Comparison of ENCODE assay signal across 34 cellular contexts in genomic region chr4:158799013-158799770, GRCh38. TPM values are rescaled to one million over a fixed set of nuclear protein-coding genes. Genes with fewer than 3 reads are reported as not detected.
DNase-seq lines count a peak whose midpoint lies in the region; ATAC-seq, FAIRE-seq and TF ChIP-seq lines count a peak whose summit lies in the region.
"Had no signal": no experiment of that assay in that cellular context is flagged by ENCODE, and none has a peak within 500 bp of the region (broad histone marks: within the 10 kb centered on the region; RNA-seq: fewer than 3 reads in every experiment).

No MANE protein-coding gene starts in this region.

- no peak overlapping the region for H3K14ac ChIP-seq in IMR-90 (replicated peaks; ENCODE audit: low read depth, low read length)

- H3K36me3 ChIP-seq in IMR-90 (ENCODE audit: control insufficient read depth, insufficient read depth, low read length): no peaks in the 10 kb centered on the region
- H3K36me3 ChIP-seq in kidney (ENCODE audit: control insufficient read depth in 1 of 2, insufficient read depth in 2 of 2, low read length in 2 of 2): no peaks in the 10 kb centered on the region
- H3K36me3 ChIP-seq: colonic mucosa, right atrium auricular region, thoracic aorta, uterus, WERI-Rb-1 had no signal

- TF ChIP-seq RAD21 in IMR-90 (IDR thresholded peaks at IDR 0.05; ENCODE audit: low read length): no peak

- H3K23ac ChIP-seq in IMR-90 (ENCODE audit: low read depth, low read length): 0 out of 2 replicates have a peak overlapping the region, but pooled peaks have one; percentile 17

- H3K27me3 ChIP-seq in IMR-90 (ENCODE audit: control insufficient read depth, insufficient read depth, low read length): no peaks in the 10 kb centered on the region
- H3K27me3 ChIP-seq: colonic mucosa, right atrium auricular region, uterus had no signal

- H2AFZ ChIP-seq in IMR-90 (replicated peaks; ENCODE audit: low read length, poor library complexity): no peak overlapping the region
- H2AFZ ChIP-seq: PC-9 had no signal

- TF ChIP-seq POLR2A in IMR-90 (IDR thresholded peaks at IDR 0.05; ENCODE audit: low read depth, low read length): no peak
- TF ChIP-seq POLR2A in lower leg skin (IDR thresholded peaks at IDR 0.05): no peak
- no peak for TF ChIP-seq POLR2A in H54 (IDR thresholded peaks at IDR 0.05; ENCODE audit: low read depth, low read length)

- no peak overlapping the region for H3K56ac ChIP-seq in IMR-90 (ENCODE audit: extremely low read depth, insufficient read depth, low read length)

- no peak overlapping the region for H4K91ac ChIP-seq in IMR-90 (ENCODE audit: insufficient read depth, low read depth, low read length)

- no peak overlapping the region for H3K4ac ChIP-seq in IMR-90 (ENCODE audit: low read depth, low read length)

- peaks cover 12% of the 10 kb centered on the region for H3K9me1 ChIP-seq in IMR-90 (ENCODE audit: insufficient read depth, low read length)

- DNase-seq in Caki2 (ENCODE audit: low read depth) (peak; percentile 56), IMR-90 (no peak), kidney (no peak), mucosa of gallbladder (ENCODE audit: low spot score) (peak; percentile 59), NCI-H2081 treated with DMSO at 0.1 percent for 48 hours (lab: John Stamatoyannopoulos, UW) (no peak), lower leg skin (ENCODE audit: low spot score in 2 of 2) (no peak), H54 (ENCODE audit: insufficient read length, low spot score) (no peak)
- no peak for DNase-seq in effector CD4-positive, alpha-beta T cell
- DNase-seq: activated CD4-positive, alpha-beta T cell treated with anti-CD3 and anti-CD28 coated beads for 4 hours; activated naive CD8-positive, alpha-beta T cell treated with anti-CD3 and anti-CD28 coated beads for 36 hours; AML-193; aorta; CD4-positive, CD25-positive, alpha-beta regulatory T cell; colonic mucosa; DND-41; effector CD8-positive, alpha-beta T cell; GF-D8; Kasumi-1; NCI-H1417 treated with DMSO at 0.1 percent for 48 hours; NCI-H2029 treated with DMSO at 0.1 percent for 48 hours; NCI-H226; NCI-H526 treated with DMSO at 0.1 percent for 48 hours; PC-9; Right ventricle myocardium superior; stimulated activated naive CD4-positive, alpha-beta T cell; uterus; WERI-Rb-1 had no signal

- H2AK5ac ChIP-seq in IMR-90 (ENCODE audit: low read depth, low read length): no peak overlapping the region

- H3K27ac ChIP-seq in IMR-90 (ENCODE audit: insufficient read depth, low read length): no peak overlapping the region
- peak overlapping the region; percentile 15 to 87 for H3K27ac ChIP-seq in kidney (ENCODE audit: low read depth in 2 of 2, low read length in 2 of 2)
- H3K27ac ChIP-seq: A549, colonic mucosa, PC-9, right atrium auricular region, thoracic aorta, uterus, WERI-Rb-1 had no signal

- POLR2A ChIA-PET in IMR-90 (lab: Charles Lee; ENCODE audit: unreplicated experiment): no interaction called here

- H4K20me1 ChIP-seq in IMR-90 (ENCODE audit: insufficient read depth, low read length): peaks cover 9% of the 10 kb centered on the region; the same call in 1 of the 2 replicates

- H3K9me3 ChIP-seq in IMR-90 (ENCODE audit: control insufficient read depth, insufficient read depth, low read length): no peaks in the 10 kb centered on the region
- H3K9me3 ChIP-seq in kidney (ENCODE audit: control insufficient read depth in 1 of 2, low read length in 2 of 2): no peaks in the 10 kb centered on the region
- H3K9me3 ChIP-seq: A549, colonic mucosa, right atrium auricular region, thoracic aorta, uterus had no signal

- no peak overlapping the region for H3K4me2 ChIP-seq in IMR-90 (ENCODE audit: low read depth, low read length)
- H3K4me2 ChIP-seq: A549, PC-9 had no signal

- in situ Hi-C loops in Caki2 (cut with HindIII; ENCODE audit: low pct_unique_long_range_greater_than_20kb, low sequenced_read_pairs): no loop called here
- in situ Hi-C loops in IMR-90 (cut with MboI; ENCODE audit: low sequenced_read_pairs): no loop called here

- no peak overlapping the region for H2BK5ac ChIP-seq in IMR-90 (ENCODE audit: low read depth, low read length, poor library complexity, severe bottlenecking)

- intact Hi-C loops in IMR-90 (cut with micrococcal nuclease): no loop called here
- intact Hi-C loops in kidney (cut with DNase I): no loop called here
- intact Hi-C loops in lower leg skin (cut with DNase I; ENCODE audit: low total_unique reads): no loop called here

- H2BK20ac ChIP-seq in IMR-90 (ENCODE audit: low read depth, low read length): no peak overlapping the region

- no peak overlapping the region for H4K5ac ChIP-seq in IMR-90 (ENCODE audit: low read depth, low read length)

- no peak for ATAC-seq in IMR-90 (ENCODE audit: low read depth)
- ATAC-seq: A549 had no signal

- H3K18ac ChIP-seq in IMR-90 (ENCODE audit: low read depth, low read length): no peak overlapping the region

- H4K8ac ChIP-seq in IMR-90 (ENCODE audit: low read depth in 2 of 2, low read length in 2 of 2): no peak overlapping the region

- TF ChIP-seq CTCF in IMR-90 (conservative IDR thresholded peaks at IDR 0.05; ENCODE audit: low read depth, low read length) (no peak), kidney (IDR thresholded peaks at IDR 0.05; ENCODE audit: borderline replicate concordance, extremely low read depth, insufficient read depth) (no peak), lower leg skin (IDR thresholded peaks at IDR 0.05) (no peak)

- peaks cover 31 to 59% of the 10 kb centered on the region in 2 experiments for H3K79me1 ChIP-seq in IMR-90 (ENCODE audit: low read depth in 1 of 2, low read length in 2 of 2)

- H3K4me1 ChIP-seq in IMR-90 (ENCODE audit: control insufficient read depth, insufficient read depth, low read length): peaks cover 7% of the 10 kb centered on the region
- peaks cover 17 to 56% of the 10 kb centered on the region in 2 donors for H3K4me1 ChIP-seq in kidney (ENCODE audit: control insufficient read depth in 1 of 2, insufficient read depth in 1 of 2, low read depth in 1 of 2, low read length in 2 of 2)
- H3K4me1 ChIP-seq: colonic mucosa, uterus had no signal

- H2BK120ac ChIP-seq in IMR-90 (ENCODE audit: low read depth, low read length): no peak overlapping the region

- H3K4me3 ChIP-seq in IMR-90 (ENCODE audit: insufficient read depth, low read depth, low read length) (no peak overlapping the region), kidney (ENCODE audit: low read length in 2 of 2) (peak overlapping the region; percentile 12 to 29), lower leg skin (ENCODE audit: low read depth, poor library complexity, severe bottlenecking) (no peak overlapping the region)
- H3K4me3 ChIP-seq: A549, colonic mucosa, PC-9, right atrium auricular region, smooth muscle cell, thoracic aorta, uterus had no signal

- CTCF ChIA-PET in IMR-90 (lab: Yijun Ruan, JAX): interaction anchor here (0.7 kb wide), 1 partner anchor 17 kb away, joined by 3 read pairs; no protein-coding TSS in a partner anchor

- H2AK9ac ChIP-seq in IMR-90 (replicated peaks; ENCODE audit: low read depth, low read length, poor library complexity): no peak overlapping the region

- dilution Hi-C loops in IMR-90 (cut with HindIII; ENCODE audit: low sequenced_read_pairs, unreplicated experiment): no loop called here

- H3K9ac ChIP-seq in IMR-90 (ENCODE audit: low read depth, low read length) (no peak overlapping the region), kidney (ENCODE audit: low read length in 2 of 2) (peak overlapping the region in 1 of 2 donors; percentile 43)

- no TSS peak for BruUV-seq in IMR-90 (replicated peaks; lab: Mats Ljungman, UMichigan)

- FAIRE-seq in kidney (lab: Jason Lieb, UNC): no peak
- FAIRE-seq in H54 (lab: Jason Lieb, UNC): no peak
- FAIRE-seq: A549, bronchial epithelial cell, D721Med, H1 had no signal

- no peak overlapping the region for H2BK15ac ChIP-seq in IMR-90 (ENCODE audit: low read depth, low read length)

TF ChIP-seq in IMR-90, 13 proteins besides CTCF, POLR2A, EP300 and RAD21:
- TF ChIP-seq CHD1 (IDR thresholded peaks at IDR 0.05; ENCODE audit: low read depth, low read length) (no peak), MXI1 (IDR thresholded peaks at IDR 0.05; ENCODE audit: borderline replicate concordance, low read depth, low read length) (no peak), USF2 (IDR thresholded peaks at IDR 0.05; ENCODE audit: low read depth, low read length) (no peak), BHLHE40 (IDR thresholded peaks at IDR 0.05; ENCODE audit: low read depth, low read length) (no peak), CEBPB (IDR thresholded peaks at IDR 0.05; ENCODE audit: low read depth, low read length) (no peak), ELK1 (IDR thresholded peaks at IDR 0.05; ENCODE audit: borderline replicate concordance, low read depth, low read length) (no peak), NFE2L2 (IDR thresholded peaks at IDR 0.05; ENCODE audit: low read depth, low read length) (no peak), FOS (IDR thresholded peaks at IDR 0.05; ENCODE audit: low read depth, low read length) (no peak), MAZ (IDR thresholded peaks at IDR 0.05; ENCODE audit: borderline replicate concordance, low read depth, low read length) (no peak), SMC3 (IDR thresholded peaks at IDR 0.05; ENCODE audit: low read depth, low read length) (no peak)
TF ChIP-seq in IMR-90: peak in this region for 0.

RNA-seq across cellular contexts. Expression of gene FNIP2, which starts 30.4 kb away (rescaled TPM):
- total RNA-seq in Caki2 (2014; rRNA removed; shearing (Covaris generic); ENCODE audit: low replicate concordance): 20.9 and 43.5 TPM in 2 replicates
- total RNA-seq in IMR-90 (2012; rRNA removed): 22.2 and 24.6 TPM in 2 replicates
- 3.9 and 4.7 TPM in 2 replicates for polyA plus RNA-seq in IMR-90 (2012; rRNA removed)
- polyA plus RNA-seq in IMR-90 (2012; cell fraction: cytosol; rRNA removed): 1.6 and 2.5 TPM in 2 replicates
- 1.7 and 5.1 TPM in 2 replicates for polyA plus RNA-seq in IMR-90 (2012; cell fraction: nucleus; rRNA removed; ENCODE audit: low replicate concordance)
- 65.1 TPM for total RNA-seq in kidney
- 13.2 TPM for polyA plus RNA-seq in kidney (ENCODE audit: insufficient read depth, low read depth, low replicate concordance)
- total RNA-seq in mucosa of gallbladder: 63.0 TPM
- 10 to 100 TPM; 20.5 to 47.5 (median 38.8) TPM for total RNA-seq in lower leg skin

Comparison
In these comparisons a context has a peak if more than half of its experiments do, and no peak if none do; other contexts are left out.
1. DNase-seq: peak in Caki2 (single experiment) and mucosa of gallbladder (single experiment); none in IMR-90 (single experiment), kidney (single experiment), NCI-H2081 treated with DMSO at 0.1 percent for 48 hours (single experiment), lower leg skin (0 of 2), effector CD4-positive, alpha-beta T cell (single experiment) and H54 (single experiment).
2. H3K4me3 ChIP-seq: peak in kidney (2 of 2); none in IMR-90 (single experiment) and lower leg skin (single experiment).